Comparison of ENCODE assay signal across 9 cellular contexts in the genomic region with DNA sequence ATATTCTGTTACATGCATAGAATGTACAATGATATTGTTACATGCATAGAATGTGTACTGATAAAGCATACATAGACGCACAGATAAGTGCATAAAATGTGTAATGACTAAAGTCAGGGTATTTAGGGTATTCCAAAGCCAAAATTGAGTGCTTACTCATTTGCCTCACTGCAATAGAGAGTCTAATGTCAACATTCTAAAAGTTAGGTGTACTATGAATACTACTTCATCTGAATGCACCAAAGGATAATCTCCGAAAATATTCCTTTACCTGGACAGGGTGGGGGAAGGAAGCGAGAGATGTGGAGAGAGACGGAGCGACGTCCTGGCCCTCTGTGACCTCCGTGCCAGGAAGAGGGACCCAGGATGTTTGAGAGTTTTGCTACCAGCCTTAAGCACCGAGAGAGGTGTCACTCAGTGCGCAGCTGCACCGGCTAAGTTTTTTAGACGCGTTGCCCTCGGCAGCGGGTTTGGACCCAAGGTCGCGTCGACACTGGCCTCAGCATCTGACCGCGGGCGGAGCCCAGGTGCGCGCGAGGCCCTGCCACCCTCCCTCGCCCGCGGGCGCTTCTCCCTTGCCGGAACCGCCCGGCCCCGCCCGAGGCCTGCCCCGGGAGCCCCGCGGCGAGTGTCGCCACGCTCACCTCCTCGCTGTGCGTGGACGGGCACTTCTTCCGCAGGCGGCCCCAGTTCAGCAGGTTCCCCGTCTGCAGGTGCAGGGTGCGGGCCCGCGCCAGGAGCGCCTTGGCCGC. TPM values are rescaled to one million over a fixed set of nuclear protein-coding genes. Genes with fewer than 3 reads are reported as not detected.
DNase-seq lines count a peak whose midpoint lies in the region; ATAC-seq, FAIRE-seq and TF ChIP-seq lines count a peak whose summit lies in the region.
"Had no signal": no experiment of that assay in that cellular context is flagged by ENCODE, and none has a peak within 500 bp of the region (broad histone marks: within the 10 kb centered on the region; RNA-seq: fewer than 3 reads in every experiment).

No MANE protein-coding gene starts in this region.

- peak; percentile 41 to 76 (median 57) for DNase-seq in CD4-positive, CD25-positive, alpha-beta regulatory T cell
- peak; percentile 6 to 60 (median 38) for DNase-seq in T-cell
- DNase-seq in GM12878 (ENCODE audit: low read depth, low spot score): no peak
- peak; percentile 22 for DNase-seq in iris pigment epithelial cell (ENCODE audit: low read depth)
- DNase-seq in stimulated activated CD4-positive, alpha-beta T cell treated with anti-CD3 and anti-CD28 coated beads, Interleukin-15, amount 100 ng/mL, for 1 hour (ENCODE audit: low read depth in 1 of 2, low spot score in 1 of 2): peak; percentile 12 to 21
- no peak for DNase-seq in NCI-H2081 treated with DMSO at 0.1 percent for 48 hours (lab: John Stamatoyannopoulos, UW)

- peak overlapping the region; percentile 87 to 94 (median 88) for H3K4me3 Mint-ChIP-seq in CD4-positive, CD25-positive, alpha-beta regulatory T cell
- peak overlapping the region; percentile 85 to 87 (median 87) for H3K4me3 Mint-ChIP-seq in T-cell

- no TSS peak for BruUV-seq in GM12878 (replicated peaks; lab: Mats Ljungman, UMichigan)

- peaks cover 14% of the 10 kb centered on the region for H3K27me3 Mint-ChIP-seq in CD4-positive, CD25-positive, alpha-beta regulatory T cell
- no peaks in the 10 kb centered on the region for H3K27me3 Mint-ChIP-seq in T-cell

- CTCF ChIA-PET in T-cell (lab: Charles Lee) (interaction anchor here (0.6 to 2.6 kb wide), 8 partner anchors 21 to 866 kb away, joined by 3 to 20 read pairs (median 6); a partner anchor contains a TSS), GM12878 (lab: Yijun Ruan, JAX) (interaction anchor here (0.8 to 2.2 kb wide), 3 partner anchors 13 to 279 kb away, joined by 3 to 12 read pairs (median 3); no protein-coding TSS in a partner anchor)

- peaks cover 22 to 40% (median 27%) of the 10 kb centered on the region in 4 donors for H3K4me1 Mint-ChIP-seq in CD4-positive, CD25-positive, alpha-beta regulatory T cell
- H3K4me1 Mint-ChIP-seq in T-cell: peaks cover 44 to 49% (median 47%) of the 10 kb centered on the region in 3 donors

- RAD21 ChIA-PET in GM12878 (lab: Charles Lee; ENCODE audit: unreplicated experiment): interaction anchor here (1.7 kb wide), 1 partner anchor 29 kb away, joined by 4 read pairs; a partner anchor contains a TSS

- H3K9ac ChIP-seq in GM12878 (ENCODE audit: control insufficient read depth, insufficient read depth, low read length): peak overlapping the region; percentile 73

- no peaks in the 10 kb centered on the region for H3K9me3 ChIP-seq in CD4-positive, CD25-positive, alpha-beta regulatory T cell (ENCODE audit: control insufficient read depth in 2 of 2, low read length in 2 of 2)
- H3K9me3 ChIP-seq in GM12878 (replicated peaks; ENCODE audit: control insufficient read depth, insufficient read depth, low read length): no peaks in the 10 kb centered on the region

- peaks cover 24% of the 10 kb centered on the region for H3K4me1 ChIP-seq in CD4-positive, CD25-positive, alpha-beta regulatory T cell (ENCODE audit: control insufficient read depth, insufficient read depth, low read length, poor library complexity, severe bottlenecking)
- no peaks in the 10 kb centered on the region; the same call in 1 of the 2 replicates for H3K4me1 ChIP-seq in GM12878 (ENCODE audit: control insufficient read depth, insufficient read depth, low read length)

- peak; percentile 38 to 48 for ATAC-seq in CD4-positive, CD25-positive, alpha-beta regulatory T cell (ENCODE audit: low read depth in 2 of 2)
- ATAC-seq in GM19395 (IDR thresholded peaks at IDR 0.05; ENCODE audit: unreplicated experiment) (peak; percentile 44), HG03457 (IDR thresholded peaks at IDR 0.05; ENCODE audit: unreplicated experiment) (peak; percentile 33), T-cell (replicated peaks in 1 of 4) (peak; percentile 56 to 64 (median 59)), GM12878 (peak; percentile 59)

- peak overlapping the region; percentile 86 for H3K4me3 ChIP-seq in CD4-positive, CD25-positive, alpha-beta regulatory T cell (ENCODE audit: low read depth, low read length)
- peak overlapping the region; percentile 74 for H3K4me3 ChIP-seq in GM12878

- POLR2A ChIA-PET in T-cell (lab: Charles Lee): no interaction called here
- POLR2A ChIA-PET in GM12878 (lab: Charles Lee): no interaction called here

- no peaks in the 10 kb centered on the region for H3K36me3 Mint-ChIP-seq in CD4-positive, CD25-positive, alpha-beta regulatory T cell
- H3K36me3 Mint-ChIP-seq in T-cell: no peaks in the 10 kb centered on the region

- H3K27ac Mint-ChIP-seq in CD4-positive, CD25-positive, alpha-beta regulatory T cell: peak overlapping the region; percentile 66 to 90 (median 81)
- H3K27ac Mint-ChIP-seq in T-cell: peak overlapping the region; percentile 78 to 92

- in situ Hi-C loops in GM12878 (cut with MboI): no loop called here

- SMC1A ChIA-PET in GM12878 (lab: Charles Lee; ENCODE audit: uncharacterized antibody, unreplicated experiment): interaction anchor here (0.6 to 1.1 kb wide), 4 partner anchors 13 to 63 kb away, joined by 3 to 4 read pairs (median 3); no protein-coding TSS in a partner anchor

- no peak for TF ChIP-seq POLR2A in GM12878 (IDR thresholded peaks at IDR 0.05; ENCODE audit: low read depth, low read length)

- H3K27me3 ChIP-seq in CD4-positive, CD25-positive, alpha-beta regulatory T cell (ENCODE audit: control insufficient read depth, insufficient read depth, low read length): no peaks in the 10 kb centered on the region
- H3K27me3 ChIP-seq in GM12878 (replicated peaks in 1 of 2; ENCODE audit: control insufficient read depth in 2 of 2, insufficient read depth in 2 of 2, low read length in 1 of 2): no peaks in the 10 kb centered on the region

- intact Hi-C loops in GM12878 (cut with micrococcal nuclease; ENCODE audit: unreplicated experiment): loop anchor here (1.0 to 2.0 kb wide), 2 partner anchors 29 to 62 kb away; a partner anchor contains a TSS

- H3K9me3 Mint-ChIP-seq in CD4-positive, CD25-positive, alpha-beta regulatory T cell: no peaks in the 10 kb centered on the region
- no peaks in the 10 kb centered on the region for H3K9me3 Mint-ChIP-seq in T-cell

- H3K4me2 ChIP-seq in GM12878 (ENCODE audit: control insufficient read depth, insufficient read depth): peak overlapping the region; percentile 82

- H2AFZ ChIP-seq in GM12878 (ENCODE audit: control insufficient read depth, low read depth, low read length): peak overlapping the region; percentile 87

- H3K36me3 ChIP-seq in CD4-positive, CD25-positive, alpha-beta regulatory T cell (ENCODE audit: control insufficient read depth, insufficient read depth, low read length): no peaks in the 10 kb centered on the region
- no peaks in the 10 kb centered on the region for H3K36me3 ChIP-seq in GM12878 (ENCODE audit: control insufficient read depth in 2 of 2, insufficient read depth in 2 of 2, low read length in 1 of 2)

- H4K20me1 ChIP-seq in GM12878 (ENCODE audit: control insufficient read depth, insufficient read depth): no peaks in the 10 kb centered on the region

- FAIRE-seq in GM12878 (lab: Jason Lieb, UNC): no peak
- FAIRE-seq: colon had no signal

- TF ChIP-seq RAD21 in GM12878 (IDR thresholded peaks at IDR 0.05; ENCODE audit: insufficient read depth, low read depth, low read length): no peak

- H3K27ac ChIP-seq in CD4-positive, CD25-positive, alpha-beta regulatory T cell (ENCODE audit: insufficient read depth, low read length, poor library complexity, severe bottlenecking): peak overlapping the region; percentile 57
- H3K27ac ChIP-seq in GM12878 (ENCODE audit: control insufficient read depth, insufficient read depth): peak overlapping the region; percentile 42; the same call in 1 of the 2 replicates

- no peak for TF ChIP-seq EP300 in GM12878 (IDR thresholded peaks at IDR 0.05; ENCODE audit: borderline replicate concordance in 1 of 2, control insufficient read depth in 1 of 2, low read depth in 2 of 2, low read length in 2 of 2)

- WGBS in GM12878 (ENCODE audit: insufficient coverage, insufficient replicate concordance, low lambda C conversion rate, missing lambda C conversion rate): 1% methylated on average over 42 of the region's 49 CpGs

- no peak for TF ChIP-seq CTCF in GM12878 (IDR thresholded peaks at IDR 0.05 in 2 of 3, conservative IDR thresholded peaks at IDR 0.05 in 1 of 3; ENCODE audit: control insufficient read depth in 2 of 3, extremely low read depth in 1 of 3, insufficient read depth in 1 of 3, low read depth in 3 of 3, low read length in 3 of 3)

- peaks cover 37% of the 10 kb centered on the region for H3K79me2 ChIP-seq in GM12878 (ENCODE audit: control insufficient read depth, insufficient read depth, low read length)

RNA-seq across cellular contexts. Expression of a gene that starts 0.7 kb away (rescaled TPM):
- total RNA-seq in CD4-positive, CD25-positive, alpha-beta regulatory T cell: 5.5 TPM
- polyA plus RNA-seq in CD4-positive, CD25-positive, alpha-beta regulatory T cell: 10 to 100 TPM in 1 of 4 donors, 1 to 10 TPM in 3; 7.0 to 17.3 (median 9.0) TPM
- total RNA-seq in T-cell (10 to 100 TPM in 4 of 5 donors, 1 to 10 TPM in 1; 8.7 to 20.6 (median 17.9) TPM), GM12878 (2014; rRNA removed) (6.2 and 6.4 TPM in 2 replicates), GM12878 (2014; rRNA removed; fragmentation: Illumina TruSeq; extraction: Trizol) (7.3 and 7.5 TPM in 2 replicates), GM12878 (2021) (11.1 and 11.6 TPM in 2 replicates)
- total RNA-seq in GM12878 (2013; cell fraction: nucleolus; rRNA removed): 4.3 and 5.4 TPM in 2 replicates
- 1.1 TPM for polyA plus RNA-seq in GM12878 (2011; ENCODE audit: low read depth)
- polyA plus RNA-seq in GM12878 (2011; rRNA removed) (15.3 and 19.7 TPM in 2 replicates), GM12878 (2014; fragmentation: Illumina TruSeq; extraction: Trizol) (9.5 and 10.1 TPM in 2 replicates), GM12878 (2014; fragmentation: Nextera tagmentation; extraction: Ambion mirVana) (1 to 10 TPM; 3.6 to 5.0 TPM), GM12878 (2014; rRNA removed) (5.9 and 6.2 TPM in 2 replicates), GM12878 (2016; fragmentation: Nextera tagmentation; extraction: Ambion mirVana) (10 to 100 TPM in 1 of 2 experiments, 1 to 10 TPM in 1; 2.6 to 17.3 TPM)
- 4.7 and 6.2 TPM in 2 replicates for polyA plus RNA-seq in GM12878 (2011; cell fraction: cytosol; rRNA removed)
- 4.8 and 5.0 TPM in 2 replicates for polyA plus RNA-seq in GM12878 (2011; cell fraction: nucleus; rRNA removed)
- polyA plus RNA-seq in GM12878 (2012): 1.8 and 5.2 TPM in 2 replicates
- polyA minus RNA-seq in GM12878 (2011; rRNA and poly(A)+ RNA removed): 7.4 and 13.0 TPM in 2 replicates
- 5.0 and 5.9 TPM in 2 replicates for polyA minus RNA-seq in GM12878 (2011; cell fraction: cytosol; rRNA and poly(A)+ RNA removed)
- polyA minus RNA-seq in GM12878 (2011; cell fraction: nucleus; rRNA and poly(A)+ RNA removed): 10.4 and 25.8 TPM in 2 replicates

RNA-seq across cellular contexts. Expression of a gene that starts 29.6 kb away (rescaled TPM):
- total RNA-seq in CD4-positive, CD25-positive, alpha-beta regulatory T cell: 77.0 TPM
- 10 to 100 TPM; 70.4 to 87.2 (median 73.1) TPM for polyA plus RNA-seq in CD4-positive, CD25-positive, alpha-beta regulatory T cell
- 10 to 100 TPM; 60.4 to 90.7 (median 69.8) TPM for total RNA-seq in T-cell
- 35.5 and 46.0 TPM in 2 replicates for total RNA-seq in GM12878 (2013; cell fraction: nucleolus; rRNA removed)
- total RNA-seq in GM12878 (2014; rRNA removed): 38.3 and 39.7 TPM in 2 replicates
- total RNA-seq in GM12878 (2014; rRNA removed; fragmentation: Illumina TruSeq; extraction: Trizol): 63.3 and 70.8 TPM in 2 replicates
- total RNA-seq in GM12878 (2021): 61.9 and 65.6 TPM in 2 replicates
- polyA plus RNA-seq in GM12878 (2011; ENCODE audit: low read depth): 33.3 TPM
- 34.3 and 49.7 TPM in 2 replicates for polyA plus RNA-seq in GM12878 (2011; rRNA removed)
- 3.2 and 4.0 TPM in 2 replicates for polyA plus RNA-seq in GM12878 (2011; cell fraction: cytosol; rRNA removed)
- 169 and 176 TPM in 2 replicates for polyA plus RNA-seq in GM12878 (2011; cell fraction: nucleus; rRNA removed)
- polyA plus RNA-seq in GM12878 (2012): 39.5 and 45.3 TPM in 2 replicates
- polyA plus RNA-seq in GM12878 (2014; fragmentation: Illumina TruSeq; extraction: Trizol): 84.7 and 92.9 TPM in 2 replicates
- 10 to 100 TPM; 79.0 to 82.8 TPM for polyA plus RNA-seq in GM12878 (2014; fragmentation: Nextera tagmentation; extraction: Ambion mirVana)
- polyA plus RNA-seq in GM12878 (2014; rRNA removed): 33.2 and 37.5 TPM in 2 replicates
- polyA plus RNA-seq in GM12878 (2016; fragmentation: Nextera tagmentation; extraction: Ambion mirVana): 10 to 100 TPM; 96.2 to 99.2 TPM
- 22.3 and 41.3 TPM in 2 replicates for polyA minus RNA-seq in GM12878 (2011; rRNA and poly(A)+ RNA removed)
- polyA minus RNA-seq in GM12878 (2011; cell fraction: cytosol; rRNA and poly(A)+ RNA removed): 6.3 and 6.9 TPM in 2 replicates
- 25.3 and 39.9 TPM in 2 replicates for polyA minus RNA-seq in GM12878 (2011; cell fraction: nucleus; rRNA and poly(A)+ RNA removed)

Comparison
In these comparisons a context has a peak if more than half of its experiments do, and no peak if none do; other contexts are left out.
1. DNase-seq: peak in CD4-positive, CD25-positive, alpha-beta regulatory T cell (3 of 3), T-cell (34 of 34), iris pigment epithelial cell (single experiment) and stimulated activated CD4-positive, alpha-beta T cell treated with anti-CD3 and anti-CD28 coated beads, Interleukin-15, amount 100 ng/mL, for 1 hour (2 of 2); none in GM12878 (single experiment) and NCI-H2081 treated with DMSO at 0.1 percent for 48 hours (single experiment).
2. Peak in every context shown above with its lines, with median percentiles within 50 percentile points of each other: ATAC-seq.